Comparison of ENCODE assay signal across 11 cellular contexts in genomic region chr1:230641346-230641745, GRCh38. TPM values are rescaled to one million over a fixed set of nuclear protein-coding genes. Genes with fewer than 3 reads are reported as not detected.
A peak's percentile ranks its signal among the peaks of the same experiment; 100 is the strongest.
DNase-seq lines count a peak whose midpoint lies in the region; ATAC-seq, FAIRE-seq and TF ChIP-seq lines count a peak whose summit lies in the region.
"Had no signal": no experiment of that assay in that cellular context is flagged by ENCODE, and none has a peak within 500 bp of the region (broad histone marks: within the 10 kb centered on the region; RNA-seq: fewer than 3 reads in every experiment).

No MANE protein-coding gene starts in this region.

- no peaks in the 10 kb centered on the region for H3K9me3 ChIP-seq in HCT116 (ENCODE audit: control insufficient read depth in 1 of 2, insufficient read depth in 1 of 2, low read depth in 1 of 2, low read length in 2 of 2)
- peaks cover 2% of the 10 kb centered on the region for H3K9me3 ChIP-seq in WERI-Rb-1 (ENCODE audit: severe bottlenecking)

- no peak for FAIRE-seq in GM12892 (lab: Jason Lieb, UNC)
- FAIRE-seq: endometrium had no signal

- CTCF ChIA-PET in HCT116 (lab: Charles Lee): interaction anchor here (0.6 to 0.9 kb wide), 2 partner anchors 82 to 576 kb away, joined by 3 read pairs; no protein-coding TSS in a partner anchor

- peaks cover 11 to 22% of the 10 kb centered on the region in 2 experiments; a peak in 3 of 4 replicates for H3K4me1 ChIP-seq in HCT116 (ENCODE audit: control insufficient read depth in 1 of 2, insufficient read depth in 2 of 2, low read length in 2 of 2)

- H3K36me3 ChIP-seq in HCT116 (ENCODE audit: control insufficient read depth in 1 of 2, insufficient read depth in 2 of 2, low read length in 2 of 2) (no peaks in the 10 kb centered on the region), WERI-Rb-1 (peaks cover 4% of the 10 kb centered on the region; the same call in 1 of the 2 replicates)

- TF ChIP-seq POLR2A in HCT116 (IDR thresholded peaks at IDR 0.05; ENCODE audit: borderline replicate concordance, extremely low read depth, insufficient read depth, insufficient read length): no peak
- TF ChIP-seq POLR2A in GM12892 (IDR thresholded peaks at IDR 0.05; ENCODE audit: low read depth, low read length): no peak

- peak overlapping the region; percentile 25 for H3K27ac Mint-ChIP-seq in activated T-helper 1 cell treated with anti-CD3 and anti-CD28 coated beads, Interleukin-12 subunit alpha, Interleukin-12 subunit beta, Interleukin-2, Interleukin-4 antibody, amounts not matched to agents 30 ng/mL and 10 ng/mL and 1 ng/mL, durations not matched to agents 14 hours and 24 hours and 36 hours
- H3K27ac Mint-ChIP-seq in immature natural killer cell: peak overlapping the region in 1 of 6 donors; percentile 6

- no peak for ATAC-seq in HCT116

- H3K4me2 ChIP-seq in HCT116 (ENCODE audit: low read length): no peak overlapping the region; the same call in 1 of the 2 replicates

- peak; percentile 28 for DNase-seq in A172 (ENCODE audit: low spot score)
- no peak for DNase-seq in HCT116 (ENCODE audit: low read depth, low spot score)
- no peak for DNase-seq in activated T-helper 1 cell treated with anti-CD3 and anti-CD28 coated beads, Interleukin-12 subunit alpha, Interleukin-12 subunit beta, Interleukin-2, Interleukin-4 antibody, amounts not matched to agents 30 ng/mL and 10 ng/mL and 1 ng/mL, durations not matched to agents 14 hours and 24 hours and 36 hours (ENCODE audit: low spot score)
- DNase-seq in immature natural killer cell: no peak
- DNase-seq in WERI-Rb-1: no peak
- DNase-seq in NCI-H2081 treated with DMSO at 0.1 percent for 48 hours (lab: John Stamatoyannopoulos, UW): no peak
- DNase-seq in SHP77 (lab: John Stamatoyannopoulos, UW): no peak
- no peak for DNase-seq in GM12892 (ENCODE audit: insufficient read length)
- DNase-seq: activated CD8-positive, alpha-beta memory T cell treated with anti-CD3 and anti-CD28 coated beads, Interleukin-2, amount 50 U/mL, for 48 hours had no signal

- peak overlapping the region; percentile 63 for H3K4me3 Mint-ChIP-seq in activated T-helper 1 cell treated with anti-CD3 and anti-CD28 coated beads, Interleukin-12 subunit alpha, Interleukin-12 subunit beta, Interleukin-2, Interleukin-4 antibody, amounts not matched to agents 30 ng/mL and 10 ng/mL and 1 ng/mL, durations not matched to agents 14 hours and 24 hours and 36 hours
- peak overlapping the region in 4 of 5 donors; percentile 20 to 96 (median 66) for H3K4me3 Mint-ChIP-seq in immature natural killer cell

- H3K4me3 ChIP-seq in HCT116 (replicated peaks in 1 of 2; ENCODE audit: low read depth in 1 of 2, low read length in 2 of 2) (no peak overlapping the region), WERI-Rb-1 (ENCODE audit: low read depth, low read length) (no peak overlapping the region)
- H3K4me3 ChIP-seq: lung had no signal

- H2AFZ ChIP-seq in HCT116 (ENCODE audit: low read depth, low read length, poor library complexity, severe bottlenecking): peak overlapping the region; percentile 81

- no peaks in the 10 kb centered on the region for H3K9me2 ChIP-seq in HCT116 (ENCODE audit: insufficient read depth)

- TF ChIP-seq CTCF in HCT116 (IDR thresholded peaks at IDR 0.05 in 2 of 3, conservative IDR thresholded peaks at IDR 0.05 in 1 of 3; ENCODE audit: borderline replicate concordance in 1 of 3, insufficient read depth in 1 of 3, low read depth in 2 of 3, low read length in 2 of 3): no peak
- no peak for TF ChIP-seq CTCF in WERI-Rb-1 (IDR thresholded peaks at IDR 0.05; ENCODE audit: low read depth, low read length)

- H3K27me3 ChIP-seq in HCT116 (ENCODE audit: insufficient read depth, low read length) (peaks cover 21% of the 10 kb centered on the region; the same call in 1 of the 2 replicates), WERI-Rb-1 (ENCODE audit: insufficient read depth, low read depth, severe bottlenecking) (no peaks in the 10 kb centered on the region)

- RAD21 ChIA-PET in HCT116 (lab: Charles Lee; ENCODE audit: low non-redundant PET in 1 of 2, low total read pairs in 2 of 2, uncharacterized antibody in 2 of 2, unreplicated experiment in 2 of 2): no interaction called here

- POLR2A ChIA-PET in HCT116 (lab: Charles Lee): no interaction called here

- intact Hi-C loops in HCT116 (cut with micrococcal nuclease): loop anchor here (5.0 kb wide), 1 partner anchor 961 kb away; no protein-coding TSS in a partner anchor
- intact Hi-C loops in activated T-helper 1 cell treated with anti-CD3 and anti-CD28 coated beads, Interleukin-12 subunit alpha, Interleukin-12 subunit beta, Interleukin-2, Interleukin-4 antibody, amounts not matched to agents 30 ng/mL and 10 ng/mL and 1 ng/mL, durations not matched to agents 14 hours and 24 hours and 36 hours (cut with micrococcal nuclease): loop anchor here (5.0 kb wide), 6 partner anchors 99 to 1084 kb away; partner anchors contain the start of genes ABCB10, EXOC8, PGBD5 and SPRTN

- no peaks in the 10 kb centered on the region for H3K9me3 Mint-ChIP-seq in activated T-helper 1 cell treated with anti-CD3 and anti-CD28 coated beads, Interleukin-12 subunit alpha, Interleukin-12 subunit beta, Interleukin-2, Interleukin-4 antibody, amounts not matched to agents 30 ng/mL and 10 ng/mL and 1 ng/mL, durations not matched to agents 14 hours and 24 hours and 36 hours
- no peaks in the 10 kb centered on the region for H3K9me3 Mint-ChIP-seq in immature natural killer cell

- BruUV-seq in HCT116 (replicated peaks; lab: Mats Ljungman, UMichigan): no TSS peak

- H3K27me3 Mint-ChIP-seq in activated T-helper 1 cell treated with anti-CD3 and anti-CD28 coated beads, Interleukin-12 subunit alpha, Interleukin-12 subunit beta, Interleukin-2, Interleukin-4 antibody, amounts not matched to agents 30 ng/mL and 10 ng/mL and 1 ng/mL, durations not matched to agents 14 hours and 24 hours and 36 hours (ENCODE audit: insufficient read depth): peaks cover 17% of the 10 kb centered on the region
- peaks cover 3 to 21% (median 16%) of the 10 kb centered on the region in 3 donors for H3K27me3 Mint-ChIP-seq in immature natural killer cell (ENCODE audit: low read depth in 3 of 3)

- TF ChIP-seq RAD21 in HCT116 (IDR thresholded peaks at IDR 0.05; ENCODE audit: low read depth): no peak

- H4K20me1 ChIP-seq in HCT116 (ENCODE audit: insufficient read depth): no peaks in the 10 kb centered on the region

- peaks cover 12% of the 10 kb centered on the region for H3K36me3 Mint-ChIP-seq in activated T-helper 1 cell treated with anti-CD3 and anti-CD28 coated beads, Interleukin-12 subunit alpha, Interleukin-12 subunit beta, Interleukin-2, Interleukin-4 antibody, amounts not matched to agents 30 ng/mL and 10 ng/mL and 1 ng/mL, durations not matched to agents 14 hours and 24 hours and 36 hours (ENCODE audit: low read depth)
- peaks cover 0 to 3% (median 0%) of the 10 kb centered on the region in 3 donors for H3K36me3 Mint-ChIP-seq in immature natural killer cell

- no peak overlapping the region for H3K9ac ChIP-seq in HCT116 (ENCODE audit: low read length)

- no peak overlapping the region for H3K27ac ChIP-seq in HCT116 (ENCODE audit: low read depth, low read length)
- H3K27ac ChIP-seq in WERI-Rb-1: no peak overlapping the region

- peaks cover 35% of the 10 kb centered on the region for H3K4me1 Mint-ChIP-seq in activated T-helper 1 cell treated with anti-CD3 and anti-CD28 coated beads, Interleukin-12 subunit alpha, Interleukin-12 subunit beta, Interleukin-2, Interleukin-4 antibody, amounts not matched to agents 30 ng/mL and 10 ng/mL and 1 ng/mL, durations not matched to agents 14 hours and 24 hours and 36 hours (ENCODE audit: low read depth)
- H3K4me1 Mint-ChIP-seq in immature natural killer cell: peaks cover 37 to 48% of the 10 kb centered on the region in 2 donors

- peaks cover 38% of the 10 kb centered on the region for H3K79me2 ChIP-seq in HCT116 (ENCODE audit: insufficient read depth, low read length)

TF ChIP-seq in HCT116, 20 proteins besides CTCF, POLR2A, EP300 and RAD21 (continues in another document):
- TF ChIP-seq ZFX (IDR thresholded peaks at IDR 0.05) (no peak), ELF1 (IDR thresholded peaks at IDR 0.05; ENCODE audit: borderline replicate concordance, low read depth) (no peak), SRF (IDR thresholded peaks at IDR 0.05; ENCODE audit: low read depth) (no peak), CEBPB (IDR thresholded peaks at IDR 0.05; ENCODE audit: low read depth) (no peak), POLR2AphosphoS5 (IDR thresholded peaks at IDR 0.05; ENCODE audit: low read depth, low read length) (no peak), FOSL1 (IDR thresholded peaks at IDR 0.05; ENCODE audit: low read depth) (no peak), EGR1 (IDR thresholded peaks at IDR 0.05; ENCODE audit: low read depth) (no peak), ZNF274 (IDR thresholded peaks at IDR 0.05; ENCODE audit: low read depth, low read length) (no peak), JUND (IDR thresholded peaks at IDR 0.05) (no peak), EZH2phosphoT487 (IDR thresholded peaks at IDR 0.05; ENCODE audit: borderline replicate concordance) (no peak), EZH2 (IDR thresholded peaks at IDR 0.05) (no peak), CBX3 (IDR thresholded peaks at IDR 0.05; ENCODE audit: low read depth) (no peak)
- TF ChIP-seq, protein P1, sequence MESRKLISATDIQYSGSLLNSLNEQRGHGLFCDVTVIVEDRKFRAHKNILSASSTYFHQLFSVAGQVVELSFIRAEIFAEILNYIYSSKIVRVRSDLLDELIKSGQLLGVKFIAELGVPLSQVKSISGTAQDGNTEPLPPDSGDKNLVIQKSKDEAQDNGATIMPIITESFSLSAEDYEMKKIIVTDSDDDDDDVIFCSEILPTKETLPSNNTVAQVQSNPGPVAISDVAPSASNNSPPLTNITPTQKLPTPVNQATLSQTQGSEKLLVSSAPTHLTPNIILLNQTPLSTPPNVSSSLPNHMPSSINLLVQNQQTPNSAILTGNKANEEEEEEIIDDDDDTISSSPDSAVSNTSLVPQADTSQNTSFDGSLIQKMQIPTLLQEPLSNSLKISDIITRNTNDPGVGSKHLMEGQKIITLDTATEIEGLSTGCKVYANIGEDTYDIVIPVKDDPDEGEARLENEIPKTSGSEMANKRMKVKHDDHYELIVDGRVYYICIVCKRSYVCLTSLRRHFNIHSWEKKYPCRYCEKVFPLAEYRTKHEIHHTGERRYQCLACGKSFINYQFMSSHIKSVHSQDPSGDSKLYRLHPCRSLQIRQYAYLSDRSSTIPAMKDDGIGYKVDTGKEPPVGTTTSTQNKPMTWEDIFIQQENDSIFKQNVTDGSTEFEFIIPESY (IDR thresholded peaks at IDR 0.05; ENCODE audit: extremely low read depth, insufficient replicate concordance, low read length): no peak

RNA-seq across cellular contexts. Expression of gene COG2, which starts 0.9 kb away (rescaled TPM):
- 30.7 and 31.7 TPM in 2 replicates for total RNA-seq in A172 (2014; rRNA removed; shearing (Covaris generic))
- total RNA-seq in HCT116 (2021; ENCODE audit: unreplicated experiment): 28.6 TPM
- 8.7 and 13.4 TPM in 2 replicates for polyA plus RNA-seq in HCT116 (2012)
- total RNA-seq in activated T-helper 1 cell treated with anti-CD3 and anti-CD28 coated beads, Interleukin-12 subunit alpha, Interleukin-12 subunit beta, Interleukin-2, Interleukin-4 antibody, amounts not matched to agents 30 ng/mL and 10 ng/mL and 1 ng/mL, durations not matched to agents 14 hours and 24 hours and 36 hours: 46.3 and 46.4 TPM in 2 replicates
- polyA plus RNA-seq in immature natural killer cell: 10 to 100 TPM; 22.4 to 32.8 (median 28.1) TPM
- 14.4 TPM for polyA plus RNA-seq in GM12892 (2012; ENCODE audit: missing spikeins)
